Comparison of ENCODE assay signal across 29 cellular contexts in genomic region chr10:82191653-82192052, GRCh38.
"Had no signal": no experiment of that assay in that cellular context is flagged by ENCODE, and none has a peak within 500 bp of the region (broad histone marks: within the 10 kb centered on the region; RNA-seq: fewer than 3 reads in every experiment).

No MANE protein-coding gene starts in this region.

- FAIRE-seq: astrocyte, TTC549 had no signal

- H3K27ac ChIP-seq: body of pancreas, Peyer's patch, SJSA1 had no signal

- ATAC-seq: activated CD8-positive, alpha-beta T cell treated with anti-CD3 and anti-CD28 coated beads for 36 hours; activated T-cell treated with anti-CD3 and anti-CD28 coated beads, Interleukin-2, amount 50 U/mL, for 72 hours; activated T-helper 17 cell treated with anti-CD3 and anti-CD28 coated beads, Interleukin-2, amount 50 U/mL, for 72 hours; body of pancreas; PC-3 had no signal

- H3K36me3 ChIP-seq: breast epithelium, Peyer's patch, SJSA1 had no signal

- H3K27me3 ChIP-seq: body of pancreas, breast epithelium, Peyer's patch, SJSA1 had no signal

- DNase-seq: activated CD4-positive, alpha-beta T cell treated with anti-CD3 and anti-CD28 coated beads, Interleukin-2, amount 10 ng/mL, durations not matched to agents 24 days and 14 days; activated CD4-positive, alpha-beta T cell treated with anti-CD3 and anti-CD28 coated beads, Interleukin-2, amount 50 U/mL, for 4 hours; activated CD8-positive, alpha-beta T cell treated with anti-CD3 and anti-CD28 coated beads for 36 hours; activated effector memory CD4-positive, alpha-beta T cell treated with anti-CD3 and anti-CD28 coated beads, Interleukin-2, amount 50 U/mL, for 16 hours; activated naive CD4-positive, alpha-beta T cell; activated naive CD4-positive, alpha-beta T cell treated with anti-CD3 and anti-CD28 coated beads, Interleukin-2, amount 50 U/mL, for 16 hours; activated naive CD8-positive, alpha-beta T cell treated with anti-CD3 and anti-CD28 coated beads for 36 hours; activated T-cell treated with anti-CD3 and anti-CD28 coated beads, Interleukin-2, amount 50 U/mL, for 1 hour; activated T-cell treated with anti-CD3 and anti-CD28 coated beads, Interleukin-2, amount 50 U/mL, for 72 hours; body of pancreas; Karpas-422; KBM-7; NCI-H1105; NCI-H1417 treated with DMSO at 0.1 percent for 48 hours; NCI-H1930; NCI-H2081 treated with DMSO at 0.1 percent for 48 hours; NCI-H226; NCI-H446 treated with DMSO at 0.1 percent for 48 hours; NCI-H524 treated with DMSO at 0.1 percent for 48 hours; PC-3; Peyer's patch; RPMI8226; SHP77 treated with DMSO at 0.1 percent for 48 hours; SK-N-SH had no signal

- H3K4me1 ChIP-seq: body of pancreas, breast epithelium, Peyer's patch, SJSA1 had no signal

- H3K4me3 ChIP-seq: body of pancreas, breast epithelium, Peyer's patch, SJSA1 had no signal

- H3K9me3 ChIP-seq: body of pancreas, breast epithelium, Peyer's patch, SK-N-SH had no signal

- H3K9ac ChIP-seq: SK-N-SH had no signal
